19 cellular contexts compared by ENCODE assay signal in genomic region chr5:59560553-59560952, GRCh38.
DNase-seq lines count a peak whose midpoint lies in the region; ATAC-seq and TF ChIP-seq lines count a peak whose summit lies in the region.
"Had no signal": no experiment of that assay in that cellular context is flagged by ENCODE, and none has a peak within 500 bp of the region (broad histone marks: within the 10 kb centered on the region; RNA-seq: fewer than 3 reads in every experiment).

No MANE protein-coding gene starts in this region.

- H3K27ac ChIP-seq in testis = no peak overlapping the region
- H3K27ac ChIP-seq: upper lobe of left lung had no signal

- TF ChIP-seq CTCF in endothelial cell (IDR thresholded peaks at IDR 0.05; ENCODE audit: unreplicated experiment) = no peak
- no peak for TF ChIP-seq CTCF in testis (IDR thresholded peaks at IDR 0.05)

- peaks cover 19% of the 10 kb centered on the region for H3K4me1 Mint-ChIP-seq in endothelial cell (ENCODE audit: unreplicated experiment)
- H3K4me1 Mint-ChIP-seq in stimulated activated memory B cell treated with anti-CD40 and anti-IgM and Interleukin-4, amounts not matched to agents 10 μg/mL and 1 μg/mL and 100 μg/mL, for 72 hours = peaks cover 45% of the 10 kb centered on the region
- H3K4me1 Mint-ChIP-seq in activated CD4-positive, alpha-beta T cell treated with anti-CD3 and anti-CD28 coated beads for 36 hours = peaks cover 3% of the 10 kb centered on the region

- H3K27ac Mint-ChIP-seq in endothelial cell (ENCODE audit: unreplicated experiment) = peak overlapping the region; percentile 65
- peak overlapping the region; percentile 25 for H3K27ac Mint-ChIP-seq in stimulated activated memory B cell treated with anti-CD40 and anti-IgM and Interleukin-4, amounts not matched to agents 10 μg/mL and 1 μg/mL and 100 μg/mL, for 72 hours
- H3K27ac Mint-ChIP-seq in activated CD4-positive, alpha-beta T cell treated with anti-CD3 and anti-CD28 coated beads for 36 hours = no peak overlapping the region
- H3K27ac Mint-ChIP-seq: activated CD8-positive, alpha-beta T cell treated with anti-CD3 and anti-CD28 coated beads, Interleukin-2, amount 10 ng/mL, durations not matched to agents 7 days and 5 days; natural killer cell had no signal

- H3K9me3 ChIP-seq in testis = no peaks in the 10 kb centered on the region
- H3K9me3 ChIP-seq: HAP-1, right lobe of liver, upper lobe of left lung had no signal

- no peak for ATAC-seq in stimulated activated memory B cell treated with anti-CD40 and anti-IgM and Interleukin-4, amounts not matched to agents 10 μg/mL and 1 μg/mL and 100 μg/mL, for 72 hours
- ATAC-seq in activated CD4-positive, alpha-beta T cell treated with anti-CD3 and anti-CD28 coated beads for 36 hours = no peak
- ATAC-seq: activated CD8-positive, alpha-beta T cell treated with anti-CD3 and anti-CD28 coated beads, Interleukin-2, amount 10 ng/mL, durations not matched to agents 7 days and 5 days; natural killer cell had no signal

- POLR2A ChIA-PET in activated CD4-positive, alpha-beta T cell treated with anti-CD3 and anti-CD28 coated beads for 36 hours (lab: Charles Lee) = no interaction called here

- WGBS in testis, 2 donors = 56 to 78% methylated on average over 2 of the region's 2 CpGs

- no peak overlapping the region for H3K4me3 Mint-ChIP-seq in endothelial cell (ENCODE audit: unreplicated experiment)
- no peak overlapping the region for H3K4me3 Mint-ChIP-seq in stimulated activated memory B cell treated with anti-CD40 and anti-IgM and Interleukin-4, amounts not matched to agents 10 μg/mL and 1 μg/mL and 100 μg/mL, for 72 hours
- no peak overlapping the region for H3K4me3 Mint-ChIP-seq in activated CD4-positive, alpha-beta T cell treated with anti-CD3 and anti-CD28 coated beads for 36 hours
- H3K4me3 Mint-ChIP-seq: activated CD8-positive, alpha-beta T cell treated with anti-CD3 and anti-CD28 coated beads, Interleukin-2, amount 10 ng/mL, durations not matched to agents 7 days and 5 days; natural killer cell had no signal

- H3K4me3 ChIP-seq in testis = no peak overlapping the region
- H3K4me3 ChIP-seq: HAP-1, right lobe of liver, upper lobe of left lung had no signal

- TF ChIP-seq POLR2A in testis (IDR thresholded peaks at IDR 0.05) = no peak

- no peaks in the 10 kb centered on the region for H3K27me3 Mint-ChIP-seq in endothelial cell (ENCODE audit: unreplicated experiment)
- no peaks in the 10 kb centered on the region for H3K27me3 Mint-ChIP-seq in stimulated activated memory B cell treated with anti-CD40 and anti-IgM and Interleukin-4, amounts not matched to agents 10 μg/mL and 1 μg/mL and 100 μg/mL, for 72 hours
- no peaks in the 10 kb centered on the region for H3K27me3 Mint-ChIP-seq in activated CD4-positive, alpha-beta T cell treated with anti-CD3 and anti-CD28 coated beads for 36 hours

- no peaks in the 10 kb centered on the region for H3K27me3 ChIP-seq in testis
- H3K27me3 ChIP-seq: right lobe of liver, upper lobe of left lung had no signal

- no peaks in the 10 kb centered on the region for H3K36me3 ChIP-seq in testis (ENCODE audit: low read depth, missing control alignments)
- H3K36me3 ChIP-seq: HAP-1, right lobe of liver, upper lobe of left lung had no signal

- CTCF ChIA-PET in activated CD4-positive, alpha-beta T cell treated with anti-CD3 and anti-CD28 coated beads for 36 hours (lab: Charles Lee) = no interaction called here

- intact Hi-C loops in activated CD4-positive, alpha-beta T cell treated with anti-CD3 and anti-CD28 coated beads for 36 hours (cut with DNase I, micrococcal nuclease) = no loop called here
- intact Hi-C loops in testis (cut with DNase I; ENCODE audit: low total_unique reads) = no loop called here

- no peaks in the 10 kb centered on the region for H3K4me1 ChIP-seq in testis
- H3K4me1 ChIP-seq: HAP-1 had no signal

- no peaks in the 10 kb centered on the region for H3K36me3 Mint-ChIP-seq in endothelial cell (ENCODE audit: low read depth, unreplicated experiment)
- no peaks in the 10 kb centered on the region for H3K36me3 Mint-ChIP-seq in stimulated activated memory B cell treated with anti-CD40 and anti-IgM and Interleukin-4, amounts not matched to agents 10 μg/mL and 1 μg/mL and 100 μg/mL, for 72 hours
- H3K36me3 Mint-ChIP-seq in activated CD4-positive, alpha-beta T cell treated with anti-CD3 and anti-CD28 coated beads for 36 hours (ENCODE audit: low read depth) = no peaks in the 10 kb centered on the region
- H3K36me3 Mint-ChIP-seq: natural killer cell had no signal

- no peaks in the 10 kb centered on the region for H3K9me3 Mint-ChIP-seq in endothelial cell (ENCODE audit: unreplicated experiment)
- H3K9me3 Mint-ChIP-seq in stimulated activated memory B cell treated with anti-CD40 and anti-IgM and Interleukin-4, amounts not matched to agents 10 μg/mL and 1 μg/mL and 100 μg/mL, for 72 hours = no peaks in the 10 kb centered on the region
- H3K9me3 Mint-ChIP-seq in activated CD4-positive, alpha-beta T cell treated with anti-CD3 and anti-CD28 coated beads for 36 hours (ENCODE audit: low read depth) = no peaks in the 10 kb centered on the region
- H3K9me3 Mint-ChIP-seq: natural killer cell had no signal

- DNase-seq in NCI-H510A treated with DMSO at 0.1 percent for 48 hours (lab: John Stamatoyannopoulos, UW) = peak; percentile 33
- DNase-seq in NCI-H510A (lab: John Stamatoyannopoulos, UW) = no peak
- DNase-seq in NCI-H2029 treated with DMSO at 0.1 percent for 48 hours (lab: John Stamatoyannopoulos, UW) = peak; percentile 95
- DNase-seq in endothelial cell (ENCODE audit: low spot score) = no peak
- DNase-seq in activated CD4-positive, alpha-beta T cell treated with anti-CD3 and anti-CD28 coated beads for 36 hours = no peak
- DNase-seq in testis = no peak
- DNase-seq in activated T-cell treated with anti-CD3 and anti-CD28 coated beads, Interleukin-2, amount 50 U/mL, for 48 hours = no peak
- DNase-seq: activated CD8-positive, alpha-beta T cell treated with anti-CD3 and anti-CD28 coated beads, Interleukin-2, amount 10 ng/mL, durations not matched to agents 7 days and 5 days; activated gamma-delta T cell treated with Interleukin-2 at 50 U/mL for 16 hours; amniotic stem cell; glutamatergic neuron; KBM-7; natural killer cell; NCI-H1694 treated with DMSO at 0.1 percent for 48 hours; right lobe of liver; T1000; upper lobe of left lung had no signal

Comparison
In these comparisons a context has a peak if more than half of its experiments do, and no peak if none do; other contexts are left out.
1. DNase-seq: peak in NCI-H510A treated with DMSO at 0.1 percent for 48 hours (single experiment) and NCI-H2029 treated with DMSO at 0.1 percent for 48 hours (single experiment); none in NCI-H510A (single experiment), endothelial cell (single experiment), activated CD4-positive, alpha-beta T cell treated with anti-CD3 and anti-CD28 coated beads for 36 hours (single experiment), testis (single experiment) and activated T-cell treated with anti-CD3 and anti-CD28 coated beads, Interleukin-2, amount 50 U/mL, for 48 hours (0 of 2).